ENCODE assay signal across 10 cellular contexts in genomic region chr9:83698976-83699585, GRCh38. TPM values are rescaled to one million over a fixed set of nuclear protein-coding genes. Genes with fewer than 3 reads are reported as not detected.
DNase-seq lines count a peak whose midpoint lies in the region; ATAC-seq and TF ChIP-seq lines count a peak whose summit lies in the region.
"Had no signal": no experiment of that assay in that cellular context is flagged by ENCODE, and none has a peak within 500 bp of the region (broad histone marks: within the 10 kb centered on the region; RNA-seq: fewer than 3 reads in every experiment).

No MANE protein-coding gene starts in this region.

- CTCF ChIA-PET in activated CD4-positive, alpha-beta memory T cell treated with anti-CD3 and anti-CD28 coated beads for 36 hours (lab: Charles Lee): interaction anchor here (1.1 kb wide), 1 partner anchor 78 kb away, joined by 3 read pairs; no protein-coding TSS in a partner anchor
- CTCF ChIA-PET in activated CD4-positive, alpha-beta memory T cell treated with anti-CD3 and anti-CD28 coated beads, Interleukin-2, amount 10 ng/mL, durations not matched to agents 7 days and 5 days (lab: Charles Lee): interaction anchor here (1.5 to 1.8 kb wide), 2 partner anchors 9 to 50 kb away, joined by 4 to 5 read pairs; partner anchors contain the start of gene UBQLN1

- no peaks in the 10 kb centered on the region for H3K27me3 Mint-ChIP-seq in activated CD4-positive, alpha-beta memory T cell treated with anti-CD3 and anti-CD28 coated beads for 36 hours
- H3K27me3 Mint-ChIP-seq in activated CD4-positive, alpha-beta memory T cell treated with anti-CD3 and anti-CD28 coated beads, Interleukin-2, amount 10 ng/mL, durations not matched to agents 7 days and 5 days: no peaks in the 10 kb centered on the region
- H3K27me3 Mint-ChIP-seq in natural killer cell (ENCODE audit: low read depth in 2 of 2): no peaks in the 10 kb centered on the region

- no peak overlapping the region for H3K4me3 Mint-ChIP-seq in activated CD4-positive, alpha-beta memory T cell treated with anti-CD3 and anti-CD28 coated beads for 36 hours
- H3K4me3 Mint-ChIP-seq in activated CD4-positive, alpha-beta memory T cell treated with anti-CD3 and anti-CD28 coated beads, Interleukin-2, amount 10 ng/mL, durations not matched to agents 7 days and 5 days: no peak overlapping the region
- H3K4me3 Mint-ChIP-seq in natural killer cell: no peak overlapping the region

- DNase-seq in activated CD4-positive, alpha-beta memory T cell treated with anti-CD3 and anti-CD28 coated beads for 36 hours: peak; percentile 24
- no peak for DNase-seq in activated CD4-positive, alpha-beta memory T cell treated with anti-CD3 and anti-CD28 coated beads, Interleukin-2, amount 10 ng/mL, durations not matched to agents 7 days and 5 days
- DNase-seq in natural killer cell (no peak), HT-29 (ENCODE audit: low spot score) (no peak), GM19238 (ENCODE audit: insufficient read length, low spot score) (no peak)
- no peak for DNase-seq in central memory CD4-positive, alpha-beta T cell
- DNase-seq: ACHN, EL had no signal

- H3K27ac Mint-ChIP-seq in activated CD4-positive, alpha-beta memory T cell treated with anti-CD3 and anti-CD28 coated beads for 36 hours: peak overlapping the region; percentile 75
- H3K27ac Mint-ChIP-seq in activated CD4-positive, alpha-beta memory T cell treated with anti-CD3 and anti-CD28 coated beads, Interleukin-2, amount 10 ng/mL, durations not matched to agents 7 days and 5 days: no peak overlapping the region
- H3K27ac Mint-ChIP-seq in natural killer cell: peak overlapping the region; percentile 7 to 43

- POLR2A ChIA-PET in activated CD4-positive, alpha-beta memory T cell treated with anti-CD3 and anti-CD28 coated beads for 36 hours (lab: Charles Lee): interaction anchor here (1.8 kb wide), 1 partner anchor 9 kb away, joined by 10 read pairs; the partner anchor contains the start of gene UBQLN1
- POLR2A ChIA-PET in activated CD4-positive, alpha-beta memory T cell treated with anti-CD3 and anti-CD28 coated beads, Interleukin-2, amount 10 ng/mL, durations not matched to agents 7 days and 5 days (lab: Charles Lee): interaction anchor here (0.7 to 2.4 kb wide), 4 partner anchors 9 to 59 kb away, joined by 3 to 20 read pairs (median 3); partner anchors contain the start of gene UBQLN1

- no peak for TF ChIP-seq CTCF in natural killer cell (IDR thresholded peaks at IDR 0.05)

- H3K4me1 Mint-ChIP-seq in activated CD4-positive, alpha-beta memory T cell treated with anti-CD3 and anti-CD28 coated beads for 36 hours (ENCODE audit: low read depth): peaks cover 73% of the 10 kb centered on the region
- peaks cover 41% of the 10 kb centered on the region for H3K4me1 Mint-ChIP-seq in activated CD4-positive, alpha-beta memory T cell treated with anti-CD3 and anti-CD28 coated beads, Interleukin-2, amount 10 ng/mL, durations not matched to agents 7 days and 5 days
- peaks cover 48 to 50% of the 10 kb centered on the region in 2 donors for H3K4me1 Mint-ChIP-seq in natural killer cell

- peaks cover 7% of the 10 kb centered on the region for H3K36me3 Mint-ChIP-seq in activated CD4-positive, alpha-beta memory T cell treated with anti-CD3 and anti-CD28 coated beads for 36 hours
- peaks cover 9% of the 10 kb centered on the region for H3K36me3 Mint-ChIP-seq in activated CD4-positive, alpha-beta memory T cell treated with anti-CD3 and anti-CD28 coated beads, Interleukin-2, amount 10 ng/mL, durations not matched to agents 7 days and 5 days (ENCODE audit: low read depth)
- H3K36me3 Mint-ChIP-seq in natural killer cell: no peaks in the 10 kb centered on the region

- ATAC-seq in GM19463 (IDR thresholded peaks at IDR 0.05; ENCODE audit: unreplicated experiment) (peak; percentile 48), HG03342 (IDR thresholded peaks at IDR 0.05; ENCODE audit: unreplicated experiment) (peak; percentile 33), natural killer cell (no peak)

- H3K9me3 Mint-ChIP-seq in activated CD4-positive, alpha-beta memory T cell treated with anti-CD3 and anti-CD28 coated beads for 36 hours: no peaks in the 10 kb centered on the region
- no peaks in the 10 kb centered on the region for H3K9me3 Mint-ChIP-seq in activated CD4-positive, alpha-beta memory T cell treated with anti-CD3 and anti-CD28 coated beads, Interleukin-2, amount 10 ng/mL, durations not matched to agents 7 days and 5 days
- no peaks in the 10 kb centered on the region for H3K9me3 Mint-ChIP-seq in natural killer cell

- intact Hi-C loops in activated CD4-positive, alpha-beta memory T cell treated with anti-CD3 and anti-CD28 coated beads for 36 hours (cut with micrococcal nuclease): loop anchor here (1.0 kb wide), 1 partner anchor 10 kb away; no protein-coding TSS in a partner anchor
- intact Hi-C loops in natural killer cell (cut with micrococcal nuclease): no loop called here

RNA-seq across cellular contexts. Expression of gene UBQLN1, which starts 8.7 kb away (rescaled TPM):
- 100 to 1,000 TPM in 1 of 2 experiments, 10 to 100 TPM in 1; 88.8 to 101 TPM for total RNA-seq in activated CD4-positive, alpha-beta memory T cell treated with anti-CD3 and anti-CD28 coated beads for 36 hours
- 100 to 1,000 TPM; 109 to 112 TPM for total RNA-seq in activated CD4-positive, alpha-beta memory T cell treated with anti-CD3 and anti-CD28 coated beads, Interleukin-2, amount 10 ng/mL, durations not matched to agents 7 days and 5 days
- total RNA-seq in natural killer cell: 100 to 1,000 TPM; 137 to 151 (median 141) TPM
- total RNA-seq in HT-29 (2014; rRNA removed; shearing (Covaris generic)): 79.2 and 82.4 TPM in 2 replicates

Comparison
In these comparisons a context has a peak if more than half of its experiments do, and no peak if none do; other contexts are left out.
1. ATAC-seq: peak in GM19463 (single experiment) and HG03342 (single experiment); none in natural killer cell (0 of 3).